Comparison of ENCODE assay signal across 7 cellular contexts in the genomic region with DNA sequence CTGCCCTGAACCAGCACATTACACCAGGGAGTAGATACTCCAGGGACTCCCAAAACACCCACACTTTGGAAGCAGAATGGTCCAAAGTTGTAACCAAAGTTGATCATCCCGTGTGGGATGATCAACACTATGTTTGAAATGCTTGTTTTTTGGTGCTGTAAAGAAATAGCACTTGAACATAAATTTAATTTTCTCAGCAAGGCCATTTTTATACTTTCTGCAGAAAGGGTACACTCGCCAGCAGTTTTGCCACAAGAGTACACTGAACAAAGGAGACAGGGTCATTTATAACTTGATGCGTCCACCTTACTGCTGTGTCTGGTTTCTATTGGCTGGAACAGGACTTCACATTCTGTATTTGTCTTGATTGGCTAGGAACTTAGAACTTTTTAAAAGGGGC. TPM values are rescaled to one million over a fixed set of nuclear protein-coding genes. Genes with fewer than 3 reads are reported as not detected.
"Had no signal": no experiment of that assay in that cellular context is flagged by ENCODE, and none has a peak within 500 bp of the region (broad histone marks: within the 10 kb centered on the region; RNA-seq: fewer than 3 reads in every experiment).

No MANE protein-coding gene starts in this region.

RNA-seq across cellular contexts. Expression of gene IRGM, which starts 14.5 kb away (rescaled TPM):
- total RNA-seq: suprapubic skin, temporal lobe, thoracic aorta, tibial nerve, upper lobe of right lung, urinary bladder had no signal
- polyA plus RNA-seq: stomach had no signal
